Comparison of ENCODE assay signal across 1 cellular context in the genomic region with DNA sequence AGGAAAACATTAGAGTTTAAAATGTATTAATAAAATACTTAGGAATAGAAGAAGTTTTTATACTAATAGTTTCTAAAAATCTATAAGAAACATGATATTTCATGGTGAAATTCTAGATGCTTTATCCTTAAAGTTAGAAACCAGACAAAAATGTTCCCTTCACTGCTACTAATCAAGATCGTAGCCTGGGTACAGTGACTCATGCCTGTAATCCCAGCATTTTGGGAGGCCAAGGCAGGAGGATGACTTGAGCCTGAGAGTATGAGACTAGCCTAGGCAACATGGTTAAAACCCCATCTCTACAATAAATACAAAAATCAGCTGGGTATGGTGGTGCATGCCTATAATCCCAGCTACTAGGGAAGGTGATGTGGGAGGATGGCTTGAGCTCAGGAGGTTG.
TF ChIP-seq lines count a peak whose summit lies in the region.

No MANE protein-coding gene starts in this region.

TF ChIP-seq in K562, 482 proteins besides CTCF, POLR2A, EP300 and RAD21 (continued from another document):
- TF ChIP-seq, protein P1, sequence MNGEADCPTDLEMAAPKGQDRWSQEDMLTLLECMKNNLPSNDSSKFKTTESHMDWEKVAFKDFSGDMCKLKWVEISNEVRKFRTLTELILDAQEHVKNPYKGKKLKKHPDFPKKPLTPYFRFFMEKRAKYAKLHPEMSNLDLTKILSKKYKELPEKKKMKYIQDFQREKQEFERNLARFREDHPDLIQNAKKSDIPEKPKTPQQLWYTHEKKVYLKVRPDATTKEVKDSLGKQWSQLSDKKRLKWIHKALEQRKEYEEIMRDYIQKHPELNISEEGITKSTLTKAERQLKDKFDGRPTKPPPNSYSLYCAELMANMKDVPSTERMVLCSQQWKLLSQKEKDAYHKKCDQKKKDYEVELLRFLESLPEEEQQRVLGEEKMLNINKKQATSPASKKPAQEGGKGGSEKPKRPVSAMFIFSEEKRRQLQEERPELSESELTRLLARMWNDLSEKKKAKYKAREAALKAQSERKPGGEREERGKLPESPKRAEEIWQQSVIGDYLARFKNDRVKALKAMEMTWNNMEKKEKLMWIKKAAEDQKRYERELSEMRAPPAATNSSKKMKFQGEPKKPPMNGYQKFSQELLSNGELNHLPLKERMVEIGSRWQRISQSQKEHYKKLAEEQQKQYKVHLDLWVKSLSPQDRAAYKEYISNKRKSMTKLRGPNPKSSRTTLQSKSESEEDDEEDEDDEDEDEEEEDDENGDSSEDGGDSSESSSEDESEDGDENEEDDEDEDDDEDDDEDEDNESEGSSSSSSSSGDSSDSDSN (IDR thresholded peaks at IDR 0.05; ENCODE audit: borderline replicate concordance in 1 of 2, low read depth in 2 of 2, low read length in 2 of 2) = no peak
- TF ChIP-seq ZNF699 (CRISPR knock-in tag; IDR thresholded peaks at IDR 0.05; ENCODE audit: insufficient replicate concordance) (no peak), SMARCA4 (IDR thresholded peaks at IDR 0.05) (peak; percentile 39; the same call in 1 of the 2 replicates), TCF3 (CRISPR knock-in tag; IDR thresholded peaks at IDR 0.05) (no peak), POLR2H (tag; IDR thresholded peaks at IDR 0.05; ENCODE audit: low read depth) (no peak), NFXL1 (CRISPR knock-in tag; IDR thresholded peaks at IDR 0.05) (no peak), BHLHE40 (IDR thresholded peaks at IDR 0.05; ENCODE audit: low read length) (no peak), NR4A1 (CRISPR knock-in tag; IDR thresholded peaks at IDR 0.05) (no peak), NR4A1 (tag; IDR thresholded peaks at IDR 0.05) (no peak), ETV1 (tag; conservative IDR thresholded peaks at IDR 0.05; ENCODE audit: low read depth) (no peak), FOSL1 (tag; conservative IDR thresholded peaks at IDR 0.05) (peak; percentile 62; the same call in 1 of the 2 replicates), HDAC2 (IDR thresholded peaks at IDR 0.05) (no peak), JUND (IDR thresholded peaks at IDR 0.05; ENCODE audit: borderline replicate concordance, low read depth, low read length) (peak; percentile 71; the same call in 1 of the 2 replicates), JUND (tag; IDR thresholded peaks at IDR 0.05; ENCODE audit: borderline replicate concordance, low read depth, low read length) (peak; percentile 74; the same call in 2 of the 3 replicates), HDAC6 (IDR thresholded peaks at IDR 0.05; ENCODE audit: low read depth, low read length) (no peak), RBM39 (optimal IDR thresholded peaks at IDR 0.05; ENCODE audit: low read depth, low read length) (no peak), FOS (IDR thresholded peaks at IDR 0.05; ENCODE audit: extremely low read depth, insufficient read length) (peak; percentile 11), IFI16 (CRISPR knock-in tag; IDR thresholded peaks at IDR 0.05) (no peak), SRSF3 (IDR thresholded peaks at IDR 0.05; ENCODE audit: insufficient read depth, low read length) (no peak), SUPT5H (IDR thresholded peaks at IDR 0.05) (no peak), JUN (IDR thresholded peaks at IDR 0.05; ENCODE audit: borderline replicate concordance, low read depth, low read length) (0 out of 2 replicates have a peak, but pooled peaks have one; percentile 33), JUN (CRISPR knock-in tag; IDR thresholded peaks at IDR 0.05; ENCODE audit: borderline replicate concordance) (no peak), ZNF408 (CRISPR knock-in tag; IDR thresholded peaks at IDR 0.05; ENCODE audit: low read depth) (no peak), SRF (CRISPR knock-in tag; IDR thresholded peaks at IDR 0.05) (no peak), ARID1B (IDR thresholded peaks at IDR 0.05) (peak; percentile 38; the same call in 1 of the 2 replicates), ZFPM2 (CRISPR knock-in tag; IDR thresholded peaks at IDR 0.05) (no peak), SREBF1 (IDR thresholded peaks at IDR 0.05; ENCODE audit: borderline replicate concordance, low read depth, low read length) (no peak), HNRNPH1 (optimal IDR thresholded peaks at IDR 0.05; ENCODE audit: low read depth, low read length) (no peak)
- TF ChIP-seq, protein P2, sequence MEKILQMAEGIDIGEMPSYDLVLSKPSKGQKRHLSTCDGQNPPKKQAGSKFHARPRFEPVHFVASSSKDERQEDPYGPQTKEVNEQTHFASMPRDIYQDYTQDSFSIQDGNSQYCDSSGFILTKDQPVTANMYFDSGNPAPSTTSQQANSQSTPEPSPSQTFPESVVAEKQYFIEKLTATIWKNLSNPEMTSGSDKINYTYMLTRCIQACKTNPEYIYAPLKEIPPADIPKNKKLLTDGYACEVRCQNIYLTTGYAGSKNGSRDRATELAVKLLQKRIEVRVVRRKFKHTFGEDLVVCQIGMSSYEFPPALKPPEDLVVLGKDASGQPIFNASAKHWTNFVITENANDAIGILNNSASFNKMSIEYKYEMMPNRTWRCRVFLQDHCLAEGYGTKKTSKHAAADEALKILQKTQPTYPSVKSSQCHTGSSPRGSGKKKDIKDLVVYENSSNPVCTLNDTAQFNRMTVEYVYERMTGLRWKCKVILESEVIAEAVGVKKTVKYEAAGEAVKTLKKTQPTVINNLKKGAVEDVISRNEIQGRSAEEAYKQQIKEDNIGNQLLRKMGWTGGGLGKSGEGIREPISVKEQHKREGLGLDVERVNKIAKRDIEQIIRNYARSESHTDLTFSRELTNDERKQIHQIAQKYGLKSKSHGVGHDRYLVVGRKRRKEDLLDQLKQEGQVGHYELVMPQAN (IDR thresholded peaks at IDR 0.05; ENCODE audit: borderline replicate concordance) = no peak
- TF ChIP-seq, protein P3, sequence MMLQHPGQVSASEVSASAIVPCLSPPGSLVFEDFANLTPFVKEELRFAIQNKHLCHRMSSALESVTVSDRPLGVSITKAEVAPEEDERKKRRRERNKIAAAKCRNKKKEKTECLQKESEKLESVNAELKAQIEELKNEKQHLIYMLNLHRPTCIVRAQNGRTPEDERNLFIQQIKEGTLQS (IDR thresholded peaks at IDR 0.05) = peak; percentile 75
- TF ChIP-seq, protein P3 (CRISPR knock-in tag; conservative IDR thresholded peaks at IDR 0.05) = no peak
- TF ChIP-seq, protein P4, sequence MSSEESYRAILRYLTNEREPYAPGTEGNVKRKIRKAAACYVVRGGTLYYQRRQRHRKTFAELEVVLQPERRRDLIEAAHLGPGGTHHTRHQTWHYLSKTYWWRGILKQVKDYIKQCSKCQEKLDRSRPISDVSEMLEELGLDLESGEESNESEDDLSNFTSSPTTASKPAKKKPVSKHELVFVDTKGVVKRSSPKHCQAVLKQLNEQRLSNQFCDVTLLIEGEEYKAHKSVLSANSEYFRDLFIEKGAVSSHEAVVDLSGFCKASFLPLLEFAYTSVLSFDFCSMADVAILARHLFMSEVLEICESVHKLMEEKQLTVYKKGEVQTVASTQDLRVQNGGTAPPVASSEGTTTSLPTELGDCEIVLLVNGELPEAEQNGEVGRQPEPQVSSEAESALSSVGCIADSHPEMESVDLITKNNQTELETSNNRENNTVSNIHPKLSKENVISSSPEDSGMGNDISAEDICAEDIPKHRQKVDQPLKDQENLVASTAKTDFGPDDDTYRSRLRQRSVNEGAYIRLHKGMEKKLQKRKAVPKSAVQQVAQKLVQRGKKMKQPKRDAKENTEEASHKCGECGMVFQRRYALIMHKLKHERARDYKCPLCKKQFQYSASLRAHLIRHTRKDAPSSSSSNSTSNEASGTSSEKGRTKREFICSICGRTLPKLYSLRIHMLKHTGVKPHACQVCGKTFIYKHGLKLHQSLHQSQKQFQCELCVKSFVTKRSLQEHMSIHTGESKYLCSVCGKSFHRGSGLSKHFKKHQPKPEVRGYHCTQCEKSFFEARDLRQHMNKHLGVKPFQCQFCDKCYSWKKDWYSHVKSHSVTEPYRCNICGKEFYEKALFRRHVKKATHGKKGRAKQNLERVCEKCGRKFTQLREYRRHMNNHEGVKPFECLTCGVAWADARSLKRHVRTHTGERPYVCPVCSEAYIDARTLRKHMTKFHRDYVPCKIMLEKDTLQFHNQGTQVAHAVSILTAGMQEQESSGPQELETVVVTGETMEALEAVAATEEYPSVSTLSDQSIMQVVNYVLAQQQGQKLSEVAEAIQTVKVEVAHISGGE (CRISPR knock-in tag; IDR thresholded peaks at IDR 0.05) = no peak
- TF ChIP-seq, protein P5, sequence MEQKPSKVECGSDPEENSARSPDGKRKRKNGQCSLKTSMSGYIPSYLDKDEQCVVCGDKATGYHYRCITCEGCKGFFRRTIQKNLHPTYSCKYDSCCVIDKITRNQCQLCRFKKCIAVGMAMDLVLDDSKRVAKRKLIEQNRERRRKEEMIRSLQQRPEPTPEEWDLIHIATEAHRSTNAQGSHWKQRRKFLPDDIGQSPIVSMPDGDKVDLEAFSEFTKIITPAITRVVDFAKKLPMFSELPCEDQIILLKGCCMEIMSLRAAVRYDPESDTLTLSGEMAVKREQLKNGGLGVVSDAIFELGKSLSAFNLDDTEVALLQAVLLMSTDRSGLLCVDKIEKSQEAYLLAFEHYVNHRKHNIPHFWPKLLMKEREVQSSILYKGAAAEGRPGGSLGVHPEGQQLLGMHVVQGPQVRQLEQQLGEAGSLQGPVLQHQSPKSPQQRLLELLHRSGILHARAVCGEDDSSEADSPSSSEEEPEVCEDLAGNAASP (IDR thresholded peaks at IDR 0.05) = no peak
- TF ChIP-seq, protein P6, sequence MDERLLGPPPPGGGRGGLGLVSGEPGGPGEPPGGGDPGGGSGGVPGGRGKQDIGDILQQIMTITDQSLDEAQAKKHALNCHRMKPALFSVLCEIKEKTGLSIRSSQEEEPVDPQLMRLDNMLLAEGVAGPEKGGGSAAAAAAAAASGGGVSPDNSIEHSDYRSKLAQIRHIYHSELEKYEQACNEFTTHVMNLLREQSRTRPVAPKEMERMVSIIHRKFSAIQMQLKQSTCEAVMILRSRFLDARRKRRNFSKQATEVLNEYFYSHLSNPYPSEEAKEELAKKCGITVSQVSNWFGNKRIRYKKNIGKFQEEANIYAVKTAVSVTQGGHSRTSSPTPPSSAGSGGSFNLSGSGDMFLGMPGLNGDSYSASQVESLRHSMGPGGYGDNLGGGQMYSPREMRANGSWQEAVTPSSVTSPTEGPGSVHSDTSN (CRISPR knock-in tag; IDR thresholded peaks at IDR 0.05; ENCODE audit: low read depth) = no peak
- TF ChIP-seq, protein P6 (tag; conservative IDR thresholded peaks at IDR 0.05; ENCODE audit: low read depth) = no peak
